Comparison of ENCODE assay signal across 16 cellular contexts in genomic region chr1:125086611-125087010, GRCh38.
DNase-seq lines count a peak whose midpoint lies in the region; ATAC-seq, FAIRE-seq and TF ChIP-seq lines count a peak whose summit lies in the region.
"Had no signal": no experiment of that assay in that cellular context is flagged by ENCODE, and none has a peak within 500 bp of the region (broad histone marks: within the 10 kb centered on the region; RNA-seq: fewer than 3 reads in every experiment).

No MANE protein-coding gene starts in this region.

- no peak overlapping the region for H3K9ac ChIP-seq in kidney (ENCODE audit: low read length in 2 of 2)
- H3K9ac ChIP-seq: BLaER1 treated with 17β-estradiol and CSF1 and Interleukin-3, amounts not matched to agents 10 nM and 100 nM had no signal

- TF ChIP-seq CTCF in kidney (IDR thresholded peaks at IDR 0.05; ENCODE audit: borderline replicate concordance, extremely low read depth, insufficient read depth) (no peak), spleen (IDR thresholded peaks at IDR 0.05 in 8 of 11, conservative IDR thresholded peaks at IDR 0.05 in 3 of 11) (no peak)

- no peaks in the 10 kb centered on the region for H3K4me1 ChIP-seq in kidney (ENCODE audit: control insufficient read depth in 1 of 2, insufficient read depth in 1 of 2, low read depth in 1 of 2, low read length in 2 of 2)
- H3K4me1 ChIP-seq in spleen, result no peaks in the 10 kb centered on the region
- H3K4me1 ChIP-seq: BLaER1 treated with 17β-estradiol and CSF1 and Interleukin-3, amounts not matched to agents 10 nM and 100 nM had no signal

- H3K27me3 ChIP-seq in spleen (replicated peaks in 1 of 7), result peaks cover 0 to 24% (median 0%) of the 10 kb centered on the region in 7 donors
- H3K27me3 ChIP-seq: BLaER1 treated with 17β-estradiol and CSF1 and Interleukin-3, amounts not matched to agents 10 nM and 100 nM had no signal

- no peak for FAIRE-seq in kidney (lab: Jason Lieb, UNC)
- FAIRE-seq in urothelium cell line (lab: Jason Lieb, UNC), result no peak

- H3K4me3 ChIP-seq in kidney (ENCODE audit: low read length in 2 of 2) (no peak overlapping the region), spleen (no peak overlapping the region)
- H3K4me3 ChIP-seq: BLaER1 treated with 17β-estradiol and CSF1 and Interleukin-3, amounts not matched to agents 10 nM and 100 nM; GM23338 had no signal

- no peak for TF ChIP-seq POLR2A in spleen (IDR thresholded peaks at IDR 0.05)

- H3K9me3 ChIP-seq in kidney (ENCODE audit: control insufficient read depth in 1 of 2, low read length in 2 of 2), result peaks cover 19 to 29% of the 10 kb centered on the region in 2 donors
- H3K9me3 ChIP-seq in spleen, result peaks cover 0 to 65% (median 43%) of the 10 kb centered on the region in 8 donors

- H3K36me3 ChIP-seq in kidney (ENCODE audit: control insufficient read depth in 1 of 2, insufficient read depth in 2 of 2, low read length in 2 of 2) (no peaks in the 10 kb centered on the region), spleen (no peaks in the 10 kb centered on the region)
- H3K36me3 ChIP-seq: BLaER1 treated with 17β-estradiol and CSF1 and Interleukin-3, amounts not matched to agents 10 nM and 100 nM had no signal

- intact Hi-C loops in Right ventricle myocardium inferior (cut with DNase I) (no loop called here), cardiac septum (cut with DNase I) (no loop called here), kidney (cut with DNase I) (no loop called here), spleen (cut with DNase I; ENCODE audit: low total_unique reads) (no loop called here)

- 58 to 67% (median 62%) methylated on average over 42 to 45 of the region's 45 CpGs for WGBS in spleen, 5 donors

- no peak overlapping the region for H3K27ac ChIP-seq in kidney (ENCODE audit: low read depth in 2 of 2, low read length in 2 of 2)
- H3K27ac ChIP-seq in spleen, result no peak overlapping the region
- H3K27ac ChIP-seq: BLaER1 treated with 17β-estradiol and CSF1 and Interleukin-3, amounts not matched to agents 10 nM and 100 nM had no signal

- in situ Hi-C loops in KBM-7 (cut with MboI; ENCODE audit: low pct_unique_long_range_greater_than_20kb, low sequenced_read_pairs), result no loop called here

- DNase-seq in Right ventricle myocardium inferior (ENCODE audit: missing footprints) (peak; percentile 33), cardiac septum (ENCODE audit: low spot score) (no peak), kidney (peak; percentile 43), spleen (peak; percentile 20), urothelium cell line (ENCODE audit: low spot score) (peak; percentile 0), NCI-H1436 (lab: John Stamatoyannopoulos, UW) (no peak), KBM-7 (no peak)
- DNase-seq: 8988T; ACHN; CD4-positive, CD25-positive, alpha-beta regulatory T cell; DMS53; GF-D8; H7 had no signal

- no peak for ATAC-seq in Right ventricle myocardium inferior
- no peak for ATAC-seq in GM18907 (IDR thresholded peaks at IDR 0.05; ENCODE audit: unreplicated experiment)
- ATAC-seq: GM23338 had no signal

Comparison
In these comparisons a context has a peak if more than half of its experiments do, and no peak if none do; other contexts are left out.
1. DNase-seq: peak in Right ventricle myocardium inferior (single experiment), kidney (single experiment), spleen (single experiment) and urothelium cell line (single experiment); none in cardiac septum (single experiment), NCI-H1436 (single experiment) and KBM-7 (single experiment).